ENCODE assay signal across 30 cellular contexts in the genomic region with DNA sequence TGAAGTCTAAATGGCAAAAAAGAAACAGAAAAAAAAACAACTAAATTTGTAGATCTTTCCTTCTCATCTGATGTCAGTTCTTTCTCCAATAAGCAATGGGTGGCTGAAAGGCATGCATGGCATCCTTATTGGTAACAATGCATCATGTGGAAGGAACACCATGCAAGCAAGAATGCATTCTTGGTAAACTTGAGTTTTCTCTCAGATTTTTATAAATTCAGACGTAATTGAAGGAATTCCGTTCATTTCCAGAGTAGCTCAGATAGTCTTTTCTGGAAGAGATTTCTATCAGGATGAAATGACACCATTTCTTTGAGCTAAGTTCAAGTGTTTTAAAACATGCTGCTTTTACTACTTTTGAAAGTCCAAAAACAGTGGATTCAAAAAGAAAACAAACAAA.
"Had no signal": no experiment of that assay in that cellular context is flagged by ENCODE, and none has a peak within 500 bp of the region (broad histone marks: within the 10 kb centered on the region; RNA-seq: fewer than 3 reads in every experiment).

No MANE protein-coding gene starts in this region.

- H3K36me3 Mint-ChIP-seq: naive thymus-derived CD8-positive, alpha-beta T cell had no signal

- H3K27me3 Mint-ChIP-seq: naive thymus-derived CD8-positive, alpha-beta T cell; stimulated activated naive B cell treated with anti-CD40 and anti-IgM and Interleukin-4, amounts not matched to agents 10 μg/mL and 1 μg/mL and 100 μg/mL, for 72 hours had no signal

- H3K27ac ChIP-seq: lower lobe of right lung, pancreas, prostate gland, skin epidermis, tibial nerve, upper lobe of left lung, vagina had no signal

- H3K27ac Mint-ChIP-seq: naive thymus-derived CD8-positive, alpha-beta T cell; nephron; stimulated activated naive CD8-positive, alpha-beta T cell treated with anti-CD3 and anti-CD28 coated beads, Interleukin-15, amount 100 ng/mL, for 72 hours had no signal

- DNase-seq: hippocampal formation; kidney glomerular epithelial cell; left cardiac atrium; left ventricle myocardium superior; lower lobe of right lung; mammary epithelial cell; mesenchymal stem cell; naive thymus-derived CD8-positive, alpha-beta T cell; nucleus accumbens; pancreas; posterior cingulate gyrus; retina; right cardiac atrium; stimulated activated CD4-positive, alpha-beta T cell treated with anti-CD3 and anti-CD28 coated beads, Interleukin-12 subunit alpha, Interleukin-12 subunit beta, amount 100 ng/mL, for 4 hours; stimulated activated CD4-positive, alpha-beta T cell treated with anti-CD3 and anti-CD28 coated beads, Interleukin-15, amount 100 ng/mL, for 24 hours; stimulated activated CD4-positive, alpha-beta T cell treated with anti-CD3 and anti-CD28 coated beads, Interleukin-2, amount 100 ng/mL, for 24 hours; stimulated activated CD4-positive, alpha-beta T cell treated with anti-CD3 and anti-CD28 coated beads, Interleukin-4, amount 100 ng/mL, for 1 hour; stimulated activated naive B cell treated with anti-CD40 and anti-IgM and Interleukin-4, amounts not matched to agents 10 μg/mL and 1 μg/mL and 100 μg/mL, for 72 hours; stimulated activated naive CD8-positive, alpha-beta T cell treated with anti-CD3 and anti-CD28 coated beads, Interleukin-15, amount 100 ng/mL, for 72 hours; substantia nigra; upper lobe of left lung had no signal

- ATAC-seq: left cardiac atrium; left lobe of liver; left ventricle myocardium superior; lower lobe of right lung; naive thymus-derived CD8-positive, alpha-beta T cell; pancreas; right cardiac atrium; sciatic nerve; stimulated activated naive B cell treated with anti-CD40 and anti-IgM and Interleukin-4, amounts not matched to agents 10 μg/mL and 1 μg/mL and 100 μg/mL, for 72 hours; stimulated activated naive CD8-positive, alpha-beta T cell treated with anti-CD3 and anti-CD28 coated beads, Interleukin-15, amount 100 ng/mL, for 72 hours had no signal

- H3K9me3 ChIP-seq: pancreas, prostate gland, upper lobe of left lung, vagina had no signal

- H3K4me3 Mint-ChIP-seq: naive thymus-derived CD8-positive, alpha-beta T cell; nephron; neural crest cell; stimulated activated naive B cell treated with anti-CD40 and anti-IgM and Interleukin-4, amounts not matched to agents 10 μg/mL and 1 μg/mL and 100 μg/mL, for 72 hours; stimulated activated naive CD8-positive, alpha-beta T cell treated with anti-CD3 and anti-CD28 coated beads, Interleukin-15, amount 100 ng/mL, for 72 hours had no signal

- H3K27me3 ChIP-seq: pancreas, tibial nerve, upper lobe of left lung, vagina had no signal

- FAIRE-seq: keratinocyte, pancreas had no signal

- H3K36me3 ChIP-seq: lower lobe of right lung, pancreas, prostate gland, tibial nerve, upper lobe of left lung, vagina had no signal

- H3K4me3 ChIP-seq: lower lobe of right lung, pancreas, prostate gland, skin epidermis, tibial nerve, upper lobe of left lung, vagina had no signal

- H3K4me1 ChIP-seq: lower lobe of right lung, pancreas, prostate gland, tibial nerve, upper lobe of left lung, vagina had no signal
